ENCODE assay signal across 22 cellular contexts in the genomic region with DNA sequence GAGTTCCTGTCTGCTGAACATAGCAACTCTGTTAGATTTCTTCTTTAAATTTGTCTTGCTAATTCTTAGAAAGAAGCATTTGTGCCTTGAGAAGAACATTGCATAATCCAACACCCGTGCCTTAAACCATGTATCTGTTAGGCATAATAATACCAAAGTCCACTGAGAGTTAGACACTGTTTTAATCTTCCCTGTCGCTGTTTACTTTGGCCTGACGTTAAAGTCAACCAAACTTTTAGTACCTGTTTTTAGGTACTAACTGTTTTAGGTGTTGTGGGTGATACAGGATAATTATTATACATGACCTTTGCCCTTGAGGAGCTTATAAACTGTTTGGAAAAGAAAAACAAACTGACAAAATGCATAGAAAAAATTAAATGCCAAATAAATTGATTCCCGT. TPM values are rescaled to one million over a fixed set of nuclear protein-coding genes. Genes with fewer than 3 reads are reported as not detected.
DNase-seq lines count a peak whose midpoint lies in the region; ATAC-seq, FAIRE-seq and TF ChIP-seq lines count a peak whose summit lies in the region.
"Had no signal": no experiment of that assay in that cellular context is flagged by ENCODE, and none has a peak within 500 bp of the region (broad histone marks: within the 10 kb centered on the region; RNA-seq: fewer than 3 reads in every experiment).

No MANE protein-coding gene starts in this region.

- 6% methylated on average over 4 of the region's 4 CpGs for WGBS in HepG2 (ENCODE audit: low lambda C conversion rate)
- WGBS in smooth muscle cell (ENCODE audit: low lambda C conversion rate), result 92% methylated on average over 4 of the region's 4 CpGs
- 88% methylated on average over 3 of the region's 4 CpGs for WGBS in mesenchymal stem cell

- H3K4me2 ChIP-seq in HepG2 (ENCODE audit: low read depth, low read length) (peak overlapping the region; percentile 51), smooth muscle cell (no peak overlapping the region), mesenchymal stem cell (ENCODE audit: low read length, poor library complexity, severe bottlenecking) (no peak overlapping the region)

- peak; percentile 12 for ATAC-seq in HG03103 (IDR thresholded peaks at IDR 0.05; ENCODE audit: low read depth, unreplicated experiment)
- ATAC-seq in HepG2, result peak; percentile 80
- no peak for ATAC-seq in GM21515 (IDR thresholded peaks at IDR 0.05; ENCODE audit: unreplicated experiment)
- ATAC-seq: activated naive CD8-positive, alpha-beta T cell treated with anti-CD3 and anti-CD28 coated beads, Interleukin-2, amount 50 U/mL, for 24 hours; left ventricle myocardium superior; right cardiac atrium; T-cell had no signal

- H3K14ac ChIP-seq in mesenchymal stem cell (ENCODE audit: low read length in 2 of 2), result no peak overlapping the region

- H2BK5ac ChIP-seq in mesenchymal stem cell (ENCODE audit: low read depth, low read length, poor library complexity, severe bottlenecking), result no peak overlapping the region

- H3K4ac ChIP-seq in mesenchymal stem cell (ENCODE audit: low read depth in 1 of 2, low read length in 2 of 2), result no peak overlapping the region

- TF ChIP-seq CTCF in Peyer's patch (IDR thresholded peaks at IDR 0.05), result no peak
- TF ChIP-seq CTCF in HepG2 (CRISPR knock-in tag; IDR thresholded peaks at IDR 0.05), result no peak
- TF ChIP-seq CTCF in smooth muscle cell (IDR thresholded peaks at IDR 0.05; ENCODE audit: borderline replicate concordance, insufficient read depth, poor library complexity, severe bottlenecking), result no peak

- in situ Hi-C loops in HepG2 (cut with HindIII; ENCODE audit: extremely low pct_ligation_motif_present, low pct_unique_long_range_greater_than_20kb), result no loop called here

- H4K20me1 ChIP-seq in HepG2 (ENCODE audit: insufficient read depth, low read length), result no peaks in the 10 kb centered on the region
- peaks cover 3% of the 10 kb centered on the region for H4K20me1 ChIP-seq in smooth muscle cell (ENCODE audit: low read depth)

- peaks cover 0 to 16% (median 0%) of the 10 kb centered on the region in 3 donors for H3K36me3 ChIP-seq in Peyer's patch
- H3K36me3 ChIP-seq in HepG2 (replicated peaks in 1 of 2; ENCODE audit: control insufficient read depth in 1 of 2, insufficient read depth in 2 of 2, low read length in 2 of 2), result peaks cover 1 to 4% of the 10 kb centered on the region in 2 experiments; a peak in 2 of 5 replicates
- no peaks in the 10 kb centered on the region for H3K36me3 ChIP-seq in smooth muscle cell (ENCODE audit: low read depth)
- H3K36me3 ChIP-seq in mesenchymal stem cell (ENCODE audit: control insufficient read depth in 1 of 2, insufficient read depth in 2 of 2, low read depth in 1 of 2, low read length in 2 of 2), result peaks cover 2 to 9% of the 10 kb centered on the region in 2 experiments

- H3K9me3 ChIP-seq in Peyer's patch, result no peaks in the 10 kb centered on the region
- no peaks in the 10 kb centered on the region for H3K9me3 ChIP-seq in HepG2 (ENCODE audit: low read length)
- no peaks in the 10 kb centered on the region for H3K9me3 ChIP-seq in smooth muscle cell (replicated peaks; ENCODE audit: low read depth)
- no peaks in the 10 kb centered on the region for H3K9me3 ChIP-seq in mesenchymal stem cell (ENCODE audit: control insufficient read depth, low read length)

- H4K91ac ChIP-seq in mesenchymal stem cell (ENCODE audit: low read length), result no peak overlapping the region

- H3K79me1 ChIP-seq in mesenchymal stem cell (replicated peaks; ENCODE audit: low read length, poor library complexity, severe bottlenecking), result peaks cover 10% of the 10 kb centered on the region

- TF ChIP-seq POLR2A in Peyer's patch (IDR thresholded peaks at IDR 0.05) (no peak), HepG2 (IDR thresholded peaks at IDR 0.05; ENCODE audit: insufficient read depth in 1 of 2, low read depth in 2 of 2, low read length in 2 of 2) (no peak)

- peak overlapping the region in 3 of 4 donors; percentile 10 to 59 (median 40) for H3K27ac ChIP-seq in Peyer's patch
- H3K27ac ChIP-seq in HepG2 (ENCODE audit: extremely low read length, insufficient read depth, low read length), result peak overlapping the region; percentile 21
- peak overlapping the region; percentile 52 for H3K27ac ChIP-seq in smooth muscle cell (ENCODE audit: low read depth)
- H3K27ac ChIP-seq in substantia nigra (ENCODE audit: low read depth, low read length, poor library complexity, severe bottlenecking), result no peak overlapping the region
- H3K27ac ChIP-seq in mesenchymal stem cell (ENCODE audit: low read length, poor library complexity, severe bottlenecking), result no peak overlapping the region
- H3K27ac ChIP-seq: brain microvascular endothelial cell, HL-60 had no signal

- H3F3A ChIP-seq in smooth muscle cell (ENCODE audit: low read depth), result no peaks in the 10 kb centered on the region

- intact Hi-C loops in HepG2 (cut with micrococcal nuclease; ENCODE audit: unreplicated experiment), result no loop called here

- no peak overlapping the region for H4K8ac ChIP-seq in mesenchymal stem cell (ENCODE audit: low read length)

- no peak overlapping the region for H3K23ac ChIP-seq in mesenchymal stem cell (ENCODE audit: low read length in 2 of 2)

- no peaks in the 10 kb centered on the region for H3K27me3 ChIP-seq in Peyer's patch
- H3K27me3 ChIP-seq in HepG2 (ENCODE audit: control insufficient read depth in 1 of 2, insufficient read depth in 2 of 2, low read length in 2 of 2), result no peaks in the 10 kb centered on the region
- H3K27me3 ChIP-seq in smooth muscle cell (ENCODE audit: low read depth), result no peaks in the 10 kb centered on the region
- H3K27me3 ChIP-seq in mesenchymal stem cell (ENCODE audit: control insufficient read depth in 1 of 2, insufficient read depth in 1 of 2, low read length in 2 of 2), result no peaks in the 10 kb centered on the region
- H3K27me3 ChIP-seq: brain microvascular endothelial cell had no signal

- H3K79me2 ChIP-seq in HepG2 (ENCODE audit: insufficient read depth, low read length) (no peaks in the 10 kb centered on the region), smooth muscle cell (ENCODE audit: low read depth) (no peaks in the 10 kb centered on the region)

- DNase-seq in Peyer's patch (no peak), HepG2 (ENCODE audit: low spot score) (peak; percentile 55), smooth muscle cell (lab: John Stamatoyannopoulos, UW; ENCODE audit: unreplicated experiment) (no peak), substantia nigra (lab: John Stamatoyannopoulos, UW) (no peak), mesenchymal stem cell (no peak)
- DNase-seq: activated CD4-positive, alpha-beta T cell treated with anti-CD3 and anti-CD28 coated beads, Interleukin-2, amount 50 U/mL, for 1 hour; activated effector memory CD4-positive, alpha-beta T cell treated with anti-CD3 and anti-CD28 coated beads, Interleukin-2, amount 50 U/mL, for 16 hours; activated naive CD8-positive, alpha-beta T cell treated with anti-CD3 and anti-CD28 coated beads, Interleukin-2, amount 50 U/mL, for 24 hours; brain microvascular endothelial cell; head of caudate nucleus; IMR-90; left ventricle myocardium superior; NCI-H2171 treated with DMSO at 0.1 percent for 48 hours; NCI-H526 treated with DMSO at 0.1 percent for 48 hours; occipital lobe; right cardiac atrium; SHP77 treated with DMSO at 0.1 percent for 48 hours; T-cell had no signal

- no peak overlapping the region for H2BK12ac ChIP-seq in mesenchymal stem cell (ENCODE audit: low read length in 2 of 2)

- H3K18ac ChIP-seq in mesenchymal stem cell (ENCODE audit: low read depth in 1 of 2, low read length in 2 of 2), result no peak overlapping the region

- TF ChIP-seq EP300 in HepG2 (IDR thresholded peaks at IDR 0.05; ENCODE audit: low read depth in 2 of 2, low read length in 2 of 2), result peak in 1 of 2 experiments; percentile 41; a peak in 1 of 4 replicates
- no peak for TF ChIP-seq EP300 in HepG2 (CRISPR knock-in tag; IDR thresholded peaks at IDR 0.05; ENCODE audit: borderline replicate concordance)

- CTCF ChIA-PET in HepG2 (lab: Yijun Ruan, JAX; ENCODE audit: low intra/inter-chr PET ratio, low total read pairs), result no interaction called here

- H2AFZ ChIP-seq in HepG2 (ENCODE audit: low read length) (no peak overlapping the region), smooth muscle cell (ENCODE audit: low read depth) (no peak overlapping the region), mesenchymal stem cell (ENCODE audit: low read depth, low read length) (no peak overlapping the region)

- no peak for TF ChIP-seq RAD21 in HepG2 (CRISPR knock-in tag; IDR thresholded peaks at IDR 0.05)

- POLR2A ChIA-PET in HepG2 (lab: Yijun Ruan, JAX), result no interaction called here

- no peak overlapping the region for H2AK5ac ChIP-seq in mesenchymal stem cell (ENCODE audit: low read length, severe bottlenecking)

- no peak overlapping the region for H3K9ac ChIP-seq in HepG2 (ENCODE audit: insufficient read depth, low read depth, low read length)
- H3K9ac ChIP-seq in smooth muscle cell (ENCODE audit: low read depth), result no peak overlapping the region
- no peak overlapping the region for H3K9ac ChIP-seq in mesenchymal stem cell (ENCODE audit: low read length)

- FAIRE-seq in HepG2 (lab: Jason Lieb, UNC), result peak; percentile 56
- FAIRE-seq: colon had no signal

- BruUV-seq in HepG2 (replicated peaks; lab: Mats Ljungman, UMichigan), result no TSS peak

- H2BK120ac ChIP-seq in mesenchymal stem cell (ENCODE audit: low read depth, low read length), result no peak overlapping the region

- peaks cover 0 to 15% (median 0%) of the 10 kb centered on the region in 4 donors for H3K4me1 ChIP-seq in Peyer's patch
- H3K4me1 ChIP-seq in HepG2 (ENCODE audit: insufficient read depth, low read length), result peaks cover 20% of the 10 kb centered on the region
- H3K4me1 ChIP-seq in smooth muscle cell (ENCODE audit: low read depth), result no peaks in the 10 kb centered on the region
- no peaks in the 10 kb centered on the region for H3K4me1 ChIP-seq in mesenchymal stem cell (ENCODE audit: control insufficient read depth, insufficient read depth, low read depth, low read length)

- H3K4me3 ChIP-seq in Peyer's patch (no peak overlapping the region), HepG2 (replicated peaks in 1 of 3; ENCODE audit: insufficient read depth in 1 of 3, low read depth in 2 of 3, low read length in 3 of 3) (peak overlapping the region in 2 of 3 experiments; percentile 7 to 11; a peak in 2 of 6 replicates), smooth muscle cell (no peak overlapping the region), mesenchymal stem cell (ENCODE audit: insufficient read depth in 1 of 2, low read depth in 1 of 2, low read length in 2 of 2) (no peak overlapping the region)

- H2BK15ac ChIP-seq in mesenchymal stem cell (ENCODE audit: low read depth, poor library complexity, severe bottlenecking), result no peak overlapping the region

RNA-seq across cellular contexts. Expression of a gene that starts 43.6 kb away (rescaled TPM):
- total RNA-seq in Peyer's patch (10 to 100 TPM; 16.5 to 25.0 (median 20.1) TPM), HepG2 (2016; rRNA removed; fragmentation: Illumina TruSeq; extraction: Trizol) (21.6 and 33.4 TPM in 2 replicates), smooth muscle cell (24.9 and 30.8 TPM in 2 replicates)
- total RNA-seq in HepG2 (2016; cell fraction: cytosol; rRNA removed; fragmentation: Illumina TruSeq; extraction: Trizol; ENCODE audit: low read depth), result 16.9 and 25.1 TPM in 2 replicates
- 19.5 and 30.3 TPM in 2 replicates for total RNA-seq in HepG2 (2016; cell fraction: insoluble cytoplasmic fraction; rRNA removed; fragmentation: Illumina TruSeq; extraction: Trizol)
- 13.0 and 15.5 TPM in 2 replicates for total RNA-seq in HepG2 (2016; cell fraction: membrane; rRNA removed; fragmentation: Illumina TruSeq; extraction: Trizol)
- total RNA-seq in HepG2 (2016; cell fraction: nucleus; rRNA removed; fragmentation: Illumina TruSeq; extraction: Trizol), result 14.0 and 16.8 TPM in 2 replicates
- polyA plus RNA-seq in HepG2 (2011; rRNA removed) (11.4 and 11.9 TPM in 2 replicates), smooth muscle cell (8.3 and 8.7 TPM in 2 replicates)
- polyA plus RNA-seq in HepG2 (2011; cell fraction: cytosol; rRNA removed), result 7.1 and 10.1 TPM in 2 replicates
- polyA plus RNA-seq in HepG2 (2011; cell fraction: nucleus; rRNA removed), result 8.3 and 10.0 TPM in 2 replicates
- 11.3 and 12.7 TPM in 2 replicates for polyA plus RNA-seq in HepG2 (2012)
- 1.8 and 2.1 TPM in 2 replicates for polyA plus RNA-seq in HepG2 (2016; cell fraction: cytosol; fragmentation: Illumina TruSeq; extraction: Trizol; ENCODE audit: low read depth)
- 18.3 and 18.7 TPM in 2 replicates for polyA plus RNA-seq in HepG2 (2016; cell fraction: insoluble cytoplasmic fraction; fragmentation: Illumina TruSeq; extraction: Trizol; ENCODE audit: low read depth)
- polyA plus RNA-seq in HepG2 (2016; cell fraction: membrane; fragmentation: Illumina TruSeq; extraction: Trizol; ENCODE audit: low read depth), result 2.8 and 3.6 TPM in 2 replicates
- 17.6 and 19.4 TPM in 2 replicates for polyA plus RNA-seq in HepG2 (2016; cell fraction: nucleus; fragmentation: Illumina TruSeq; extraction: Trizol; ENCODE audit: insufficient read depth, low read depth)
- 16.6 and 24.5 TPM in 2 replicates for polyA minus RNA-seq in HepG2 (2011; rRNA and poly(A)+ RNA removed; ENCODE audit: low replicate concordance)
- 18.1 and 20.4 TPM in 2 replicates for polyA minus RNA-seq in HepG2 (2011; cell fraction: cytosol; rRNA and poly(A)+ RNA removed)
- polyA minus RNA-seq in HepG2 (2011; cell fraction: nucleus; rRNA and poly(A)+ RNA removed), result 11.3 TPM in 2 replicates
- polyA plus RNA-seq in mesenchymal stem cell (2013, experiment 1 of 2), result 17.0 TPM
- 17.2 TPM for polyA plus RNA-seq in mesenchymal stem cell (2013, experiment 2 of 2)

Comparison
In these comparisons a context has a peak if more than half of its experiments do, and no peak if none do; other contexts are left out.
1. H3K27ac ChIP-seq: peak in Peyer's patch (3 of 4), HepG2 (single experiment) and smooth muscle cell (single experiment); none in substantia nigra (single experiment) and mesenchymal stem cell (single experiment).
2. H3K4me3 ChIP-seq: peak in HepG2 (2 of 3); none in Peyer's patch (0 of 4), smooth muscle cell (single experiment) and mesenchymal stem cell (0 of 2).